Comparison of ENCODE assay signal across 12 cellular contexts in genomic region chr4:826508-827208, GRCh38. TPM values are rescaled to one million over a fixed set of nuclear protein-coding genes. Genes with fewer than 3 reads are reported as not detected.
DNase-seq lines count a peak whose midpoint lies in the region; ATAC-seq and TF ChIP-seq lines count a peak whose summit lies in the region.
"Had no signal": no experiment of that assay in that cellular context is flagged by ENCODE, and none has a peak within 500 bp of the region (broad histone marks: within the 10 kb centered on the region; RNA-seq: fewer than 3 reads in every experiment).

No MANE protein-coding gene starts in this region.

- H3K9me3 Mint-ChIP-seq in naive thymus-derived CD8-positive, alpha-beta T cell, result peaks cover 0 to 12% (median 0%) of the 10 kb centered on the region in 9 donors
- H3K9me3 Mint-ChIP-seq: activated naive CD8-positive, alpha-beta T cell treated with anti-CD3 and anti-CD28 coated beads, Interleukin-2, amount 50 U/mL, for 24 hours had no signal

- no peak for ATAC-seq in mucosa of descending colon
- ATAC-seq in naive thymus-derived CD8-positive, alpha-beta T cell, result no peak
- no peak for ATAC-seq in HG03521 (IDR thresholded peaks at IDR 0.05; ENCODE audit: unreplicated experiment)
- ATAC-seq in HG03159 (IDR thresholded peaks at IDR 0.05; ENCODE audit: unreplicated experiment), result no peak
- ATAC-seq: activated naive CD8-positive, alpha-beta T cell treated with anti-CD3 and anti-CD28 coated beads, Interleukin-2, amount 50 U/mL, for 24 hours had no signal

- H3K4me1 ChIP-seq in ectodermal cell (ENCODE audit: control insufficient read depth, insufficient read depth, low read length) (peaks cover 8% of the 10 kb centered on the region), mucosa of descending colon (ENCODE audit: low read depth) (peaks cover 8% of the 10 kb centered on the region)

- peaks cover 0 to 9% (median 5%) of the 10 kb centered on the region in 3 donors for H3K36me3 Mint-ChIP-seq in naive thymus-derived CD8-positive, alpha-beta T cell

- H3K27me3 Mint-ChIP-seq in naive thymus-derived CD8-positive, alpha-beta T cell, result peaks cover 14 to 65% (median 30%) of the 10 kb centered on the region in 5 donors

- intact Hi-C loops in mucosa of descending colon (cut with DNase I, micrococcal nuclease), result no loop called here

- WGBS in ectodermal cell, 2 experiments, result 1% methylated on average over 75 of the region's 75 CpGs

- H3K36me3 ChIP-seq in H7 (replicated peaks; ENCODE audit: control insufficient read depth, insufficient read depth, low read length) (no peaks in the 10 kb centered on the region), ectodermal cell (ENCODE audit: control insufficient read depth, insufficient read depth, low read length) (no peaks in the 10 kb centered on the region), mucosa of descending colon (ENCODE audit: low read depth) (no peaks in the 10 kb centered on the region)
- H3K36me3 ChIP-seq: prostate gland had no signal

- DNase-seq in 8988T (peak; percentile 53), H7 (peak; percentile 93), mucosa of descending colon (peak in 2 of 3 donors; percentile 24 to 36), activated gamma-delta T cell (lab: John Stamatoyannopoulos, UW) (no peak)
- DNase-seq in naive thymus-derived CD8-positive, alpha-beta T cell, result no peak
- DNase-seq: activated CD4-positive, alpha-beta T cell treated with anti-CD3 and anti-CD28 coated beads, Interleukin-2, amount 50 U/mL, for 4 hours; activated naive CD8-positive, alpha-beta T cell treated with anti-CD3 and anti-CD28 coated beads, Interleukin-2, amount 50 U/mL, for 24 hours; SW 1271 had no signal

- no peak overlapping the region for H3K27ac Mint-ChIP-seq in naive thymus-derived CD8-positive, alpha-beta T cell
- H3K27ac Mint-ChIP-seq: activated naive CD8-positive, alpha-beta T cell treated with anti-CD3 and anti-CD28 coated beads, Interleukin-2, amount 50 U/mL, for 24 hours had no signal

- H3K4me3 ChIP-seq in H7 (ENCODE audit: insufficient read depth, low read depth, low read length) (peak overlapping the region; percentile 51), ectodermal cell (ENCODE audit: insufficient read depth, low read depth, low read length) (peak overlapping the region; percentile 16), mucosa of descending colon (no peak overlapping the region)

- H3K4me1 Mint-ChIP-seq in naive thymus-derived CD8-positive, alpha-beta T cell, result peaks cover 7 to 16% (median 13%) of the 10 kb centered on the region in 4 donors
- H3K4me1 Mint-ChIP-seq: activated naive CD8-positive, alpha-beta T cell treated with anti-CD3 and anti-CD28 coated beads, Interleukin-2, amount 50 U/mL, for 24 hours had no signal

- peak overlapping the region in 2 of 10 donors; percentile 33 to 49 for H3K4me3 Mint-ChIP-seq in naive thymus-derived CD8-positive, alpha-beta T cell
- H3K4me3 Mint-ChIP-seq: activated naive CD8-positive, alpha-beta T cell treated with anti-CD3 and anti-CD28 coated beads, Interleukin-2, amount 50 U/mL, for 24 hours had no signal

- TF ChIP-seq CTCF in mucosa of descending colon (IDR thresholded peaks at IDR 0.05), result no peak

- H3K9me3 ChIP-seq in ectodermal cell (ENCODE audit: control insufficient read depth, low read length), result no peaks in the 10 kb centered on the region
- H3K9me3 ChIP-seq in mucosa of descending colon, result no peaks in the 10 kb centered on the region
- H3K9me3 ChIP-seq: prostate gland had no signal

- H3K27me3 ChIP-seq in H7 (ENCODE audit: control insufficient read depth, insufficient read depth, low read length) (peaks cover 40% of the 10 kb centered on the region), ectodermal cell (ENCODE audit: control insufficient read depth, insufficient read depth, low read length, poor library complexity, severe bottlenecking) (peaks cover 71% of the 10 kb centered on the region)

- H3K27ac ChIP-seq in ectodermal cell (ENCODE audit: insufficient read depth, low read depth, low read length, poor library complexity, severe bottlenecking), result no peak overlapping the region
- H3K27ac ChIP-seq: prostate gland had no signal

- POLR2A ChIA-PET in naive thymus-derived CD8-positive, alpha-beta T cell (lab: Charles Lee), result no interaction called here

RNA-seq across cellular contexts. Expression of gene CPLX1, which starts 0.7 kb away (rescaled TPM):
- 0.15 and 0.62 TPM in 2 replicates for total RNA-seq in H7 (2014; rRNA removed; shearing (Covaris generic))
- 0.39 TPM for polyA plus RNA-seq in ectodermal cell (2013, experiment 1 of 4)
- not detected for polyA plus RNA-seq in ectodermal cell (2013, experiment 2 of 4)
- 0.43 TPM for polyA plus RNA-seq in ectodermal cell (2013, experiment 3 of 4)
- 0.41 TPM for polyA plus RNA-seq in ectodermal cell (2013, experiment 4 of 4)
- 1 to 10 TPM; 1.9 to 3.4 (median 2.7) TPM for total RNA-seq in mucosa of descending colon
- total RNA-seq in naive thymus-derived CD8-positive, alpha-beta T cell, result under 1 TPM in 1 of 2 experiments, not detected in 1; 0.29 TPM
- polyA plus RNA-seq in naive thymus-derived CD8-positive, alpha-beta T cell, result not detected

Comparison
In these comparisons a context has a peak if more than half of its experiments do, and no peak if none do; other contexts are left out.
1. DNase-seq: peak in 8988T (single experiment), H7 (single experiment) and mucosa of descending colon (2 of 3); none in naive thymus-derived CD8-positive, alpha-beta T cell (0 of 10) and activated gamma-delta T cell (single experiment).